ENCODE assay signal across 8 cellular contexts in the genomic region with DNA sequence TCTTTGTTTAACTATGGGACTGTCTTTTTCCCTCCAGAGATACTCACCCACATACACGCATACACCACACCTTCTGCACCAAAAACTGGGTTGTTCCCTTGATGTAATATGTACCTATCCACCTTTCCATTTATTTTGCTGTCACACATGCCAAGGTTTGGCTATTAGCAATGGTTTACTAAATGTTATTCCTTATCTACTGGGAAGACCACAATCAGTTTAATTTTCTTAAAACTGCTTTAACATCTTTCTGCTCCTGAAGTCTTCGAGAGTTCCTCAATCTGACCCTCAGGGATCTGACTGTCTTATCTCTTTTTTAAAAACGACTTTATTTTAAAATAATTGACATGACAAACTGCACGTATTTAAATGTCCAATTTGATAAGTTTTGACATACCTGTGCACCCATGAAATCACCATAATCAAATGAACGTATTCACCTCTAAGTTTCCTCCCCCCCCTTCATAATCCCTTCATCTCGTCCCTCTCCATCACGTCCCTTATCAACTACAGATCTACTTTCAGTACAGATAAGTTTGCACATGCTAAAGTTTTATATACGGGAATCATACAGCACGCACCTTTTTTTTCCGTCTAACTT. TPM values are rescaled to one million over a fixed set of nuclear protein-coding genes. Genes with fewer than 3 reads are reported as not detected.
A peak's percentile ranks its signal among the peaks of the same experiment; 100 is the strongest.
DNase-seq lines count a peak whose midpoint lies in the region; ATAC-seq and TF ChIP-seq lines count a peak whose summit lies in the region.

No MANE protein-coding gene starts in this region.

- no peaks in the 10 kb centered on the region; the same call in 2 of the 3 replicates for H3K9me3 Mint-ChIP-seq in GM23338
- H3K9me3 Mint-ChIP-seq in activated T-helper 2 cell treated with anti-CD3 and anti-CD28 coated beads, Interferon-gamma antibody, Interleukin-2, Interleukin-4, amounts not matched to agents 10 μg/mL and 5 μg/mL and 100 μg/mL, durations not matched to agents 14 hours and 24 hours and 36 hours: no peaks in the 10 kb centered on the region

- peaks cover 36% of the 10 kb centered on the region for H3K79me2 ChIP-seq in GM23338 (replicated peaks; ENCODE audit: insufficient read depth)

- TF ChIP-seq POLR2A in thyroid gland (IDR thresholded peaks at IDR 0.05): no peak

- TF ChIP-seq CTCF in AG04450 (IDR thresholded peaks at IDR 0.05; ENCODE audit: low read depth, low read length) (no peak), GM23338 (conservative IDR thresholded peaks at IDR 0.05; ENCODE audit: low read depth in 2 of 2) (no peak), kidney epithelial cell (IDR thresholded peaks at IDR 0.05; ENCODE audit: insufficient read depth, low read length, poor library complexity, severe bottlenecking) (no peak), thyroid gland (IDR thresholded peaks at IDR 0.05) (no peak), GM10248 (IDR thresholded peaks at IDR 0.05; ENCODE audit: control extremely low read depth, extremely low read depth, low read depth, missing control alignments) (no peak)

- H2AFZ ChIP-seq in GM23338: peak overlapping the region; percentile 93

- intact Hi-C loops in activated T-helper 2 cell treated with anti-CD3 and anti-CD28 coated beads, Interferon-gamma antibody, Interleukin-2, Interleukin-4, amounts not matched to agents 10 μg/mL and 5 μg/mL and 100 μg/mL, durations not matched to agents 14 hours and 24 hours and 36 hours (cut with micrococcal nuclease): loop anchor here (2.0 kb wide), 1 partner anchor 193 kb away; no protein-coding TSS in a partner anchor
- intact Hi-C loops in thyroid gland (cut with DNase I): no loop called here

- peak overlapping the region; percentile 81 for H3K4me2 ChIP-seq in GM23338

- H3K27ac ChIP-seq in AG04450 (ENCODE audit: low read depth, low read length) (no peak overlapping the region), GM23338 (ENCODE audit: low read depth) (0 out of 2 replicates have a peak overlapping the region, but pooled peaks have one; percentile 63), thyroid gland (peak overlapping the region; percentile 96 to 97 (median 97))

- peak overlapping the region; percentile 96 for H3K27ac Mint-ChIP-seq in GM23338
- peak overlapping the region; percentile 91 for H3K27ac Mint-ChIP-seq in activated T-helper 2 cell treated with anti-CD3 and anti-CD28 coated beads, Interferon-gamma antibody, Interleukin-2, Interleukin-4, amounts not matched to agents 10 μg/mL and 5 μg/mL and 100 μg/mL, durations not matched to agents 14 hours and 24 hours and 36 hours

- no peaks in the 10 kb centered on the region for H3K9me2 ChIP-seq in GM23338 (ENCODE audit: insufficient read depth)

- peaks cover 16% of the 10 kb centered on the region for H3K4me1 ChIP-seq in GM23338 (ENCODE audit: insufficient read depth)
- H3K4me1 ChIP-seq in thyroid gland: peaks cover 7 to 15% of the 10 kb centered on the region in 2 donors

- H3K4me3 ChIP-seq in AG04450 (ENCODE audit: low read depth, low read length) (peak overlapping the region; percentile 93), GM23338 (peak overlapping the region; percentile 98), kidney epithelial cell (ENCODE audit: low read depth, low read length) (peak overlapping the region; percentile 99), thyroid gland (replicated peaks in 1 of 3) (peak overlapping the region in 2 of 3 donors; percentile 48 to 85)

- peaks cover 17% of the 10 kb centered on the region for H3K36me3 Mint-ChIP-seq in GM23338 (ENCODE audit: low read depth)
- H3K36me3 Mint-ChIP-seq in activated T-helper 2 cell treated with anti-CD3 and anti-CD28 coated beads, Interferon-gamma antibody, Interleukin-2, Interleukin-4, amounts not matched to agents 10 μg/mL and 5 μg/mL and 100 μg/mL, durations not matched to agents 14 hours and 24 hours and 36 hours (ENCODE audit: low read depth): peaks cover 34% of the 10 kb centered on the region

- H3K9me3 ChIP-seq in AG04450 (ENCODE audit: control insufficient read depth, insufficient read depth, low read length): no peaks in the 10 kb centered on the region; the same call in 1 of the 2 replicates
- H3K9me3 ChIP-seq in thyroid gland: no peaks in the 10 kb centered on the region

- POLR2A ChIA-PET in AG04450 (lab: Yijun Ruan, JAX) (no interaction called here), GM10248 (lab: Yijun Ruan, JAX) (no interaction called here)

- CTCF ChIA-PET in AG04450 (lab: Charles Lee): no interaction called here
- CTCF ChIA-PET in GM10248 (lab: Yijun Ruan, JAX): interaction anchor here (1.6 kb wide), 1 partner anchor 199 kb away, joined by 3 read pairs; no protein-coding TSS in a partner anchor

- peaks cover 16% of the 10 kb centered on the region for H3K4me1 Mint-ChIP-seq in GM23338
- H3K4me1 Mint-ChIP-seq in activated T-helper 2 cell treated with anti-CD3 and anti-CD28 coated beads, Interferon-gamma antibody, Interleukin-2, Interleukin-4, amounts not matched to agents 10 μg/mL and 5 μg/mL and 100 μg/mL, durations not matched to agents 14 hours and 24 hours and 36 hours (ENCODE audit: low read depth): peaks cover 34% of the 10 kb centered on the region

- ATAC-seq in GM23338 (no peak), HG03039 (IDR thresholded peaks at IDR 0.05; ENCODE audit: unreplicated experiment) (no peak)

- peaks cover 13% of the 10 kb centered on the region for H3K27me3 Mint-ChIP-seq in GM23338 (ENCODE audit: insufficient read depth, low read depth, poor library complexity)
- no peaks in the 10 kb centered on the region for H3K27me3 Mint-ChIP-seq in activated T-helper 2 cell treated with anti-CD3 and anti-CD28 coated beads, Interferon-gamma antibody, Interleukin-2, Interleukin-4, amounts not matched to agents 10 μg/mL and 5 μg/mL and 100 μg/mL, durations not matched to agents 14 hours and 24 hours and 36 hours (ENCODE audit: low read depth)

- no peaks in the 10 kb centered on the region for H3K27me3 ChIP-seq in AG04450 (ENCODE audit: control insufficient read depth, insufficient read depth, low read length)
- no peaks in the 10 kb centered on the region for H3K27me3 ChIP-seq in GM23338 (ENCODE audit: insufficient read depth)
- H3K27me3 ChIP-seq in kidney epithelial cell (ENCODE audit: control insufficient read depth, insufficient read depth, low read length): no peaks in the 10 kb centered on the region
- H3K27me3 ChIP-seq in thyroid gland: no peaks in the 10 kb centered on the region

- DNase-seq in AG04450 (ENCODE audit: low read depth, low spot score) (no peak), GM23338 (ENCODE audit: low spot score) (no peak), kidney epithelial cell (ENCODE audit: low read depth) (no peak), thyroid gland (no peak), GM10248 (ENCODE audit: extremely low spot score) (no peak), DMS53 treated with DMSO at 0.1 percent for 48 hours (lab: John Stamatoyannopoulos, UW; ENCODE audit: unreplicated experiment) (no peak)
- DNase-seq in activated T-helper 2 cell treated with anti-CD3 and anti-CD28 coated beads, Interferon-gamma antibody, Interleukin-2, Interleukin-4, amounts not matched to agents 10 μg/mL and 5 μg/mL and 100 μg/mL, durations not matched to agents 14 hours and 24 hours and 36 hours (ENCODE audit: low spot score): no peak

- WGBS in thyroid gland, 2 donors: 53 to 56% methylated on average over 10 of the region's 10 CpGs

- peaks cover 9% of the 10 kb centered on the region for H3F3A ChIP-seq in GM23338 (replicated peaks; ENCODE audit: low read depth)

- peaks cover 21% of the 10 kb centered on the region for H4K20me1 ChIP-seq in GM23338 (replicated peaks; ENCODE audit: insufficient read depth)

- H3K36me3 ChIP-seq in GM23338 (ENCODE audit: insufficient read depth): no peaks in the 10 kb centered on the region
- no peaks in the 10 kb centered on the region for H3K36me3 ChIP-seq in kidney epithelial cell (ENCODE audit: control insufficient read depth, insufficient read depth, low read length)
- no peaks in the 10 kb centered on the region for H3K36me3 ChIP-seq in thyroid gland

- peak overlapping the region; percentile 99 for H3K4me3 Mint-ChIP-seq in GM23338
- peak overlapping the region; percentile 99 for H3K4me3 Mint-ChIP-seq in activated T-helper 2 cell treated with anti-CD3 and anti-CD28 coated beads, Interferon-gamma antibody, Interleukin-2, Interleukin-4, amounts not matched to agents 10 μg/mL and 5 μg/mL and 100 μg/mL, durations not matched to agents 14 hours and 24 hours and 36 hours (ENCODE audit: low read depth)

TF ChIP-seq in GM23338, 12 proteins besides CTCF, POLR2A, EP300 and RAD21 (continues in another document):
- TF ChIP-seq JUNB (IDR thresholded peaks at IDR 0.05; ENCODE audit: unreplicated experiment) (no peak), POLR2AphosphoS5 (IDR thresholded peaks at IDR 0.05; ENCODE audit: low read depth) (no peak), EZH2phosphoT487 (IDR thresholded peaks at IDR 0.05; ENCODE audit: unreplicated experiment) (no peak), NANOG (IDR thresholded peaks at IDR 0.05; ENCODE audit: borderline replicate concordance) (no peak), ZNF114 (CRISPR knock-in tag; IDR thresholded peaks at IDR 0.05) (no peak), ZNF331 (CRISPR knock-in tag; IDR thresholded peaks at IDR 0.05; ENCODE audit: low read depth) (no peak), CREB1 (CRISPR knock-in tag; IDR thresholded peaks at IDR 0.05; ENCODE audit: low read depth) (no peak), STAT1 (IDR thresholded peaks at IDR 0.05; ENCODE audit: unreplicated experiment) (no peak), EZH2 (IDR thresholded peaks at IDR 0.05; ENCODE audit: low read depth, unreplicated experiment) (no peak)

RNA-seq across cellular contexts. Expression of gene TRPM7, which starts 0.8 kb away (rescaled TPM):
- polyA plus RNA-seq in AG04450 (2011; rRNA removed) (21.1 and 31.2 TPM in 2 replicates), GM23338 (2016; fragmentation: Nextera tagmentation; extraction: Ambion mirVana) (6.2 and 8.3 TPM in 2 replicates)
- polyA minus RNA-seq in AG04450 (2011; rRNA and poly(A)+ RNA removed): 21.0 and 40.2 TPM in 2 replicates
- 38.3 and 41.0 TPM in 2 replicates for total RNA-seq in GM23338 (2014; rRNA removed; shearing (Covaris generic))
- total RNA-seq in activated T-helper 2 cell treated with anti-CD3 and anti-CD28 coated beads, Interferon-gamma antibody, Interleukin-2, Interleukin-4, amounts not matched to agents 10 μg/mL and 5 μg/mL and 100 μg/mL, durations not matched to agents 14 hours and 24 hours and 36 hours: 42.3 and 43.1 TPM in 2 replicates
- total RNA-seq in kidney epithelial cell (30.7 and 31.2 TPM in 2 replicates), thyroid gland (100 to 1,000 TPM in 1 of 4 donors, 10 to 100 TPM in 3; 75.5 to 125 (median 87.9) TPM)
